Comparison of ENCODE assay signal across 19 cellular contexts in the genomic region with DNA sequence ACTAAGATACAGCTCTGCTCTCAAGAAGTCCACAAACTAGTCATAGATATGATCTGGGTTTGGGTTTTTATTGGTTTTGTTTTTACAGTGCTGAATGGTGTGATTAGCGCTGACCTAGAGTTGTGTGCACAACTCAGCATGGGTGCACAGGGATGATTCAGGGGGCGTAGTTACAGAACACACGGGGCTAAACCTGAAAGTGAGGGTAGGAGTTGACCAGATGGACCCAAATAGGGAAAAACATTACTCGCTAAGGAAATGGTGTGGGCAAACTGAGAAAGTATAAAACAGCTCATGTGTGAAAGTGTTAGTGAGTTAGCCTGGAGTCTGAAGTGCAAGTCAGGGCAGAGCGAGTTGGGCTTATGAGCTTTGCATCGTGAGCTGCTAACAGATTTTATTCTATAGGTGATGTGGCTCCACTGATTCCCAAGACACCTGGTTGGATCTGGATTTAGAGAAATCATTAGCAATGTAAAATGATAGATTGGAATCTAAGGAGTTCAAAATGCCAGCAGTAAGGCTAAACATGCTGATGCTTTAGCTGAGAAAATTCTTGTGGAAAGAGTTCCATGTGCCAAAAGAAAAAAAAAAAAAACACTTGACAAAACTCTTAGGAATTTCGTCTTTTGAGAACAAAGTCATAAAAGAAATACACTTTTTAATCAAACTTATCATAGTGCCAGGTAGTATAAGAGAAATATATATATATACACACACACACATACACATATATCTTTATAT.
DNase-seq lines count a peak whose midpoint lies in the region; ATAC-seq, FAIRE-seq and TF ChIP-seq lines count a peak whose summit lies in the region.
"Had no signal": no experiment of that assay in that cellular context is flagged by ENCODE, and none has a peak within 500 bp of the region (broad histone marks: within the 10 kb centered on the region; RNA-seq: fewer than 3 reads in every experiment).

No MANE protein-coding gene starts in this region.

- H3K27ac ChIP-seq in aorta (ENCODE audit: low read depth in 1 of 2, low read length in 2 of 2) = peak overlapping the region in 1 of 2 donors; percentile 48
- H3K27ac ChIP-seq: gastroesophageal sphincter had no signal

- no peaks in the 10 kb centered on the region for H3K9me3 ChIP-seq in aorta (ENCODE audit: control insufficient read depth, low read length)

- DNase-seq in EL (peak; percentile 8), LNCaP clone FGC (ENCODE audit: low read depth) (peak; percentile 38), frontal cortex (ENCODE audit: low spot score in 2 of 2) (no peak), aorta (no peak), Ammon's horn (ENCODE audit: low spot score) (no peak)
- no peak for DNase-seq in stimulated activated CD4-positive, alpha-beta T cell treated with anti-CD3 and anti-CD28 coated beads, Interleukin-4, amount 100 ng/mL, for 1 hour
- no peak for DNase-seq in activated CD4-positive, alpha-beta T cell treated with anti-CD3 and anti-CD28 coated beads, Interleukin-2, amount 50 U/mL, for 48 hours
- DNase-seq: activated gamma-delta T cell, amygdala, natural killer cell, NCI-H1694, NCI-H2227 treated with DMSO at 0.1 percent for 48 hours had no signal

- WGBS in aorta, 2 donors = 34 to 36% methylated on average over 7 of the region's 7 CpGs

- peak; percentile 72 for FAIRE-seq in frontal cortex (lab: Jason Lieb, UNC)
- FAIRE-seq: colon, endothelial cell of umbilical vein, HTR-8/SVneo, urothelium cell line had no signal

- no peak overlapping the region for H3K4me3 ChIP-seq in LNCaP clone FGC (ENCODE audit: low read depth, low read length)
- H3K4me3 ChIP-seq in aorta (ENCODE audit: low read length in 2 of 2) = no peak overlapping the region
- H3K4me3 ChIP-seq: gastroesophageal sphincter had no signal

- H3K36me3 ChIP-seq in aorta (ENCODE audit: control insufficient read depth in 1 of 2, insufficient read depth in 2 of 2, low read length in 1 of 2) = no peaks in the 10 kb centered on the region
- H3K36me3 ChIP-seq: gastroesophageal sphincter had no signal

- ATAC-seq in GM21515 (IDR thresholded peaks at IDR 0.05; ENCODE audit: unreplicated experiment) (peak; percentile 49), aorta (ENCODE audit: low FRiP score) (no peak)
- ATAC-seq: gastroesophageal sphincter, natural killer cell, Right ventricle myocardium inferior had no signal

- H3K27me3 ChIP-seq in aorta (ENCODE audit: control insufficient read depth in 1 of 2, insufficient read depth in 2 of 2, low read length in 1 of 2) = no peaks in the 10 kb centered on the region
- H3K27me3 ChIP-seq: gastroesophageal sphincter had no signal

- no peak for TF ChIP-seq CTCF in LNCaP clone FGC (IDR thresholded peaks at IDR 0.05; ENCODE audit: control insufficient read depth, extremely low read depth, insufficient read depth)

- intact Hi-C loops in aorta (cut with DNase I) = loop anchor here in 1 of 2 donors (5.0 to 10.0 kb wide), 2 partner anchors 120 to 163 kb away; no protein-coding TSS in a partner anchor

- peaks cover 4 to 10% of the 10 kb centered on the region in 2 donors for H3K4me1 ChIP-seq in aorta (ENCODE audit: control insufficient read depth in 1 of 2, insufficient read depth in 2 of 2, low read length in 2 of 2)

Comparison
In these comparisons a context has a peak if more than half of its experiments do, and no peak if none do; other contexts are left out.
1. DNase-seq: peak in EL (single experiment) and LNCaP clone FGC (single experiment); none in frontal cortex (0 of 2), aorta (0 of 2), Ammon's horn (single experiment), stimulated activated CD4-positive, alpha-beta T cell treated with anti-CD3 and anti-CD28 coated beads, Interleukin-4, amount 100 ng/mL, for 1 hour (single experiment) and activated CD4-positive, alpha-beta T cell treated with anti-CD3 and anti-CD28 coated beads, Interleukin-2, amount 50 U/mL, for 48 hours (0 of 2).